In genomic region chr1:18957136-18957521, GRCh38 we compare ENCODE assay signal across 8 cellular contexts. TPM values are rescaled to one million over a fixed set of nuclear protein-coding genes. Genes with fewer than 3 reads are reported as not detected.
DNase-seq lines count a peak whose midpoint lies in the region; ATAC-seq and TF ChIP-seq lines count a peak whose summit lies in the region.

No MANE protein-coding gene starts in this region.

- H3K27ac ChIP-seq in GM23248: no peak overlapping the region

- peak overlapping the region; percentile 88 for H3K4me3 Mint-ChIP-seq in activated B cell treated with CpG ODN at 0.5 μM for 24 hours

- intact Hi-C loops in activated B cell treated with CpG ODN at 0.5 μM for 24 hours (cut with micrococcal nuclease): loop anchor here (2.0 kb wide), 2 partner anchors 16 to 294 kb away; partner anchors contain the start of genes EMC1 and MRTO4
- intact Hi-C loops in left cardiac atrium (cut with DNase I): loop anchor here in 1 of 2 donors (5.0 kb wide), 2 partner anchors 35 to 50 kb away; no protein-coding TSS in a partner anchor

- no peaks in the 10 kb centered on the region for H3K36me3 ChIP-seq in GM23248 (ENCODE audit: low read depth)

- H3K27ac Mint-ChIP-seq in activated B cell treated with CpG ODN at 0.5 μM for 24 hours: peak overlapping the region; percentile 12

- H3K9me3 Mint-ChIP-seq in activated B cell treated with CpG ODN at 0.5 μM for 24 hours: no peaks in the 10 kb centered on the region

- no peaks in the 10 kb centered on the region for H3K9me3 ChIP-seq in GM23248 (ENCODE audit: low read depth)

- peak overlapping the region; percentile 87 for H3K4me3 ChIP-seq in GM23248
- peak overlapping the region; percentile 75 for H3K4me3 ChIP-seq in skeletal muscle cell (ENCODE audit: low read depth, low read length)

- peak overlapping the region; percentile 90 for H2AFZ ChIP-seq in GM23248

- H3K27me3 ChIP-seq in GM23248 (replicated peaks; ENCODE audit: insufficient read depth): no peaks in the 10 kb centered on the region

- POLR2A ChIA-PET in activated B cell treated with CpG ODN at 0.5 μM for 24 hours (lab: Charles Lee): interaction anchor here (0.6 to 2.4 kb wide), 11 partner anchors 10 to 54 kb away, joined by 3 to 16 read pairs (median 3); partner anchors contain the start of gene ALDH4A1

- H3K36me3 Mint-ChIP-seq in activated B cell treated with CpG ODN at 0.5 μM for 24 hours (ENCODE audit: low read depth): no peaks in the 10 kb centered on the region

- H4K20me1 ChIP-seq in GM23248 (ENCODE audit: insufficient read depth): no peaks in the 10 kb centered on the region

- H3K4me1 ChIP-seq in GM23248 (ENCODE audit: insufficient read depth): peaks cover 23% of the 10 kb centered on the region

- DNase-seq in GM23248 (peak; percentile 39), activated B cell treated with CpG ODN at 0.5 μM for 24 hours (no peak), left cardiac atrium (peak; percentile 54), skeletal muscle cell (ENCODE audit: low read depth) (no peak), mucosa of gallbladder (ENCODE audit: low spot score) (no peak), NCI-H146 treated with DMSO at 0.1 percent for 48 hours (lab: John Stamatoyannopoulos, UW; ENCODE audit: unreplicated experiment) (no peak)
- DNase-seq in stimulated activated CD4-positive, alpha-beta T cell treated with anti-CD3 and anti-CD28 coated beads, Interleukin-4, amount 100 ng/mL, for 24 hours: no peak

- H3K27me3 Mint-ChIP-seq in activated B cell treated with CpG ODN at 0.5 μM for 24 hours: peaks cover 11% of the 10 kb centered on the region

- ATAC-seq in activated B cell treated with CpG ODN at 0.5 μM for 24 hours (ENCODE audit: low read depth) (no peak), left cardiac atrium (peak; percentile 2 to 11), HG02642 (IDR thresholded peaks at IDR 0.05; ENCODE audit: poor library complexity, unreplicated experiment) (no peak)

- whole genome bisulfite sequencing in GM23248 (ENCODE audit: low coverage in 1 of 2, low lambda C conversion rate in 2 of 2, missing lambda C conversion rate in 2 of 2), 2 experiments: 12 to 13% methylated on average over 21 to 27 of the region's 27 CpGs

- no peaks in the 10 kb centered on the region for H3K9me2 ChIP-seq in GM23248 (ENCODE audit: insufficient read depth)

- H3K4me1 Mint-ChIP-seq in activated B cell treated with CpG ODN at 0.5 μM for 24 hours: peaks cover 43% of the 10 kb centered on the region

- H3K79me2 ChIP-seq in GM23248 (ENCODE audit: insufficient read depth): peaks cover 36% of the 10 kb centered on the region

- peak overlapping the region; percentile 84 for H3K4me2 ChIP-seq in GM23248 (ENCODE audit: unreplicated experiment)

- CTCF ChIA-PET in activated B cell treated with CpG ODN at 0.5 μM for 24 hours (lab: Charles Lee): interaction anchor here (1.8 to 12.1 kb wide), 3 partner anchors 15 to 54 kb away, joined by 6 to 190 read pairs (median 11); partner anchors contain the start of gene ALDH4A1

- H3K9ac ChIP-seq in GM23248: peak overlapping the region; percentile 80

- in situ Hi-C loops in GM23248 (cut with MboI): no loop called here

- no peak for TF ChIP-seq CTCF in activated B cell treated with CpG ODN at 0.5 μM for 24 hours (IDR thresholded peaks at IDR 0.05)

- peaks cover 13% of the 10 kb centered on the region; the same call in 1 of the 2 replicates for H3F3A ChIP-seq in GM23248 (ENCODE audit: insufficient read depth)

RNA-seq across cellular contexts. Expression of gene IFFO2, which starts 0.7 kb away (rescaled TPM):
- total RNA-seq in GM23248 (2014; rRNA removed; shearing (Covaris generic)): 12.8 and 13.2 TPM in 2 replicates
- 0.60 and 1.1 TPM in 2 replicates for polyA plus RNA-seq in GM23248 (2016; fragmentation: Nextera tagmentation; extraction: Ambion mirVana)
- 13.0 and 13.6 TPM in 2 replicates for total RNA-seq in activated B cell treated with CpG ODN at 0.5 μM for 24 hours
- total RNA-seq in left cardiac atrium: 1 to 10 TPM; 3.4 to 6.4 TPM
- 12.2 TPM for total RNA-seq in mucosa of gallbladder

RNA-seq across cellular contexts. Expression of gene ALDH4A1, which starts 54.8 kb away (rescaled TPM):
- 13.3 and 26.4 TPM in 2 replicates for total RNA-seq in GM23248 (2014; rRNA removed; shearing (Covaris generic))
- 10.9 and 11.2 TPM in 2 replicates for polyA plus RNA-seq in GM23248 (2016; fragmentation: Nextera tagmentation; extraction: Ambion mirVana)
- total RNA-seq in activated B cell treated with CpG ODN at 0.5 μM for 24 hours: 6.5 and 7.1 TPM in 2 replicates
- 10 to 100 TPM; 23.4 to 31.2 TPM for total RNA-seq in left cardiac atrium
- 26.4 TPM for total RNA-seq in mucosa of gallbladder

Comparison
In these comparisons a context has a peak if more than half of its experiments do, and no peak if none do; other contexts are left out.
1. DNase-seq: peak in GM23248 (single experiment) and left cardiac atrium (single experiment); none in activated B cell treated with CpG ODN at 0.5 μM for 24 hours (single experiment), skeletal muscle cell (single experiment), mucosa of gallbladder (single experiment), NCI-H146 treated with DMSO at 0.1 percent for 48 hours (single experiment) and stimulated activated CD4-positive, alpha-beta T cell treated with anti-CD3 and anti-CD28 coated beads, Interleukin-4, amount 100 ng/mL, for 24 hours (single experiment).
2. ATAC-seq: peak in left cardiac atrium (2 of 2); none in activated B cell treated with CpG ODN at 0.5 μM for 24 hours (single experiment) and HG02642 (single experiment).